ENCODE assay signal across 9 cellular contexts in genomic region chrX:118824173-118824782, GRCh38. TPM values are rescaled to one million over a fixed set of nuclear protein-coding genes. Genes with fewer than 3 reads are reported as not detected.
DNase-seq lines count a peak whose midpoint lies in the region; ATAC-seq and TF ChIP-seq lines count a peak whose summit lies in the region.
"Had no signal": no experiment of that assay in that cellular context is flagged by ENCODE, and none has a peak within 500 bp of the region (broad histone marks: within the 10 kb centered on the region; RNA-seq: fewer than 3 reads in every experiment).

No MANE protein-coding gene starts in this region.

- peaks cover 23% of the 10 kb centered on the region for H3K4me1 Mint-ChIP-seq in activated CD4-positive, alpha-beta memory T cell treated with anti-CD3 and anti-CD28 coated beads for 36 hours (ENCODE audit: low read depth)
- peaks cover 8% of the 10 kb centered on the region for H3K4me1 Mint-ChIP-seq in activated CD4-positive, alpha-beta memory T cell treated with anti-CD3 and anti-CD28 coated beads, Interleukin-2, amount 10 ng/mL, durations not matched to agents 7 days and 5 days
- H3K4me1 Mint-ChIP-seq in T-cell: peaks cover 22 to 29% (median 26%) of the 10 kb centered on the region in 3 donors

- H3K4me1 ChIP-seq in iPS-18a (ENCODE audit: control insufficient read depth, low read depth, low read length) (peaks cover 16% of the 10 kb centered on the region), suprapubic skin (peaks cover 15% of the 10 kb centered on the region)

- H3K9me3 ChIP-seq in iPS-18a (ENCODE audit: control insufficient read depth, low read depth, low read length): peaks cover 22% of the 10 kb centered on the region
- H3K9me3 ChIP-seq in suprapubic skin: no peaks in the 10 kb centered on the region

- H3K9me3 Mint-ChIP-seq in activated CD4-positive, alpha-beta memory T cell treated with anti-CD3 and anti-CD28 coated beads for 36 hours: no peaks in the 10 kb centered on the region
- H3K9me3 Mint-ChIP-seq in activated CD4-positive, alpha-beta memory T cell treated with anti-CD3 and anti-CD28 coated beads, Interleukin-2, amount 10 ng/mL, durations not matched to agents 7 days and 5 days: no peaks in the 10 kb centered on the region
- H3K9me3 Mint-ChIP-seq in T-cell: no peaks in the 10 kb centered on the region

- TF ChIP-seq CTCF in suprapubic skin (IDR thresholded peaks at IDR 0.05): no peak

- no peak overlapping the region for H3K9ac ChIP-seq in iPS-18a (ENCODE audit: low read length)

- POLR2A ChIA-PET in activated CD4-positive, alpha-beta memory T cell treated with anti-CD3 and anti-CD28 coated beads for 36 hours (lab: Charles Lee): no interaction called here
- POLR2A ChIA-PET in activated CD4-positive, alpha-beta memory T cell treated with anti-CD3 and anti-CD28 coated beads, Interleukin-2, amount 10 ng/mL, durations not matched to agents 7 days and 5 days (lab: Charles Lee): no interaction called here
- POLR2A ChIA-PET in T-cell (lab: Charles Lee): interaction anchor here in 1 of 2 donors (0.7 kb wide), 1 partner anchor 31 kb away, joined by 5 read pairs; no protein-coding TSS in a partner anchor

- H3K36me3 ChIP-seq in iPS-18a (ENCODE audit: control insufficient read depth, low read depth, low read length) (no peaks in the 10 kb centered on the region), suprapubic skin (no peaks in the 10 kb centered on the region)
- H3K36me3 ChIP-seq: right atrium auricular region had no signal

- ATAC-seq in T-cell (replicated peaks in 1 of 4): peak in 1 of 4 experiments; percentile 22
- no peak for ATAC-seq in left colon
- no peak for ATAC-seq in GM21526 (IDR thresholded peaks at IDR 0.05; ENCODE audit: low FRiP score, unreplicated experiment)

- H3K4me3 ChIP-seq in iPS-18a (ENCODE audit: low read length) (peak overlapping the region; percentile 8), suprapubic skin (peak overlapping the region; percentile 39)

- no peak for DNase-seq in activated CD4-positive, alpha-beta memory T cell treated with anti-CD3 and anti-CD28 coated beads for 36 hours
- DNase-seq in activated CD4-positive, alpha-beta memory T cell treated with anti-CD3 and anti-CD28 coated beads, Interleukin-2, amount 10 ng/mL, durations not matched to agents 7 days and 5 days: no peak
- DNase-seq in T-cell (no peak), suprapubic skin (ENCODE audit: low spot score in 2 of 2) (no peak), left colon (no peak), NCI-H2107 treated with DMSO at 0.1 percent for 48 hours (lab: John Stamatoyannopoulos, UW; ENCODE audit: unreplicated experiment) (no peak)

- peaks cover 42% of the 10 kb centered on the region for H3K27me3 Mint-ChIP-seq in activated CD4-positive, alpha-beta memory T cell treated with anti-CD3 and anti-CD28 coated beads for 36 hours
- H3K27me3 Mint-ChIP-seq in activated CD4-positive, alpha-beta memory T cell treated with anti-CD3 and anti-CD28 coated beads, Interleukin-2, amount 10 ng/mL, durations not matched to agents 7 days and 5 days: peaks cover 67% of the 10 kb centered on the region
- H3K27me3 Mint-ChIP-seq in T-cell: peaks cover 49 to 59% of the 10 kb centered on the region in 2 donors

- WGBS in suprapubic skin: 33% methylated on average over 24 of the region's 24 CpGs

- H3K27ac ChIP-seq in iPS-18a (ENCODE audit: low read length) (no peak overlapping the region), suprapubic skin (no peak overlapping the region)
- H3K27ac ChIP-seq: right atrium auricular region had no signal

- H3K27ac Mint-ChIP-seq in activated CD4-positive, alpha-beta memory T cell treated with anti-CD3 and anti-CD28 coated beads for 36 hours: no peak overlapping the region
- H3K27ac Mint-ChIP-seq in activated CD4-positive, alpha-beta memory T cell treated with anti-CD3 and anti-CD28 coated beads, Interleukin-2, amount 10 ng/mL, durations not matched to agents 7 days and 5 days: no peak overlapping the region
- H3K27ac Mint-ChIP-seq in T-cell: no peak overlapping the region

- no peak for TF ChIP-seq POLR2A in suprapubic skin (IDR thresholded peaks at IDR 0.05)

- H3K4me3 Mint-ChIP-seq in activated CD4-positive, alpha-beta memory T cell treated with anti-CD3 and anti-CD28 coated beads for 36 hours: peak overlapping the region; percentile 51
- no peak overlapping the region for H3K4me3 Mint-ChIP-seq in activated CD4-positive, alpha-beta memory T cell treated with anti-CD3 and anti-CD28 coated beads, Interleukin-2, amount 10 ng/mL, durations not matched to agents 7 days and 5 days
- H3K4me3 Mint-ChIP-seq in T-cell: peak overlapping the region; percentile 75 to 87 (median 76)

- TF ChIP-seq EP300 in suprapubic skin (IDR thresholded peaks at IDR 0.05): no peak

- intact Hi-C loops in activated CD4-positive, alpha-beta memory T cell treated with anti-CD3 and anti-CD28 coated beads for 36 hours (cut with micrococcal nuclease): no loop called here
- intact Hi-C loops in left colon (cut with DNase I, micrococcal nuclease): no loop called here

- H3K27me3 ChIP-seq in iPS-18a (ENCODE audit: control insufficient read depth, insufficient read depth, low read length) (peaks cover 78% of the 10 kb centered on the region), suprapubic skin (peaks cover 49% of the 10 kb centered on the region)

- H3K36me3 Mint-ChIP-seq in activated CD4-positive, alpha-beta memory T cell treated with anti-CD3 and anti-CD28 coated beads for 36 hours: peaks cover 2% of the 10 kb centered on the region
- no peaks in the 10 kb centered on the region for H3K36me3 Mint-ChIP-seq in activated CD4-positive, alpha-beta memory T cell treated with anti-CD3 and anti-CD28 coated beads, Interleukin-2, amount 10 ng/mL, durations not matched to agents 7 days and 5 days (ENCODE audit: low read depth)
- no peaks in the 10 kb centered on the region for H3K36me3 Mint-ChIP-seq in T-cell

- CTCF ChIA-PET in activated CD4-positive, alpha-beta memory T cell treated with anti-CD3 and anti-CD28 coated beads for 36 hours (lab: Charles Lee): no interaction called here
- CTCF ChIA-PET in activated CD4-positive, alpha-beta memory T cell treated with anti-CD3 and anti-CD28 coated beads, Interleukin-2, amount 10 ng/mL, durations not matched to agents 7 days and 5 days (lab: Charles Lee): interaction anchor here (2.2 kb wide), 1 partner anchor 15 kb away, joined by 7 read pairs; no protein-coding TSS in a partner anchor
- CTCF ChIA-PET in T-cell (lab: Charles Lee): interaction anchor here in 1 of 2 donors (1.4 kb wide), 1 partner anchor 14 kb away, joined by 6 read pairs; no protein-coding TSS in a partner anchor

RNA-seq across cellular contexts. Expression of gene ZCCHC12, which starts 0.7 kb away (rescaled TPM):
- total RNA-seq in activated CD4-positive, alpha-beta memory T cell treated with anti-CD3 and anti-CD28 coated beads for 36 hours: 1 to 10 TPM; 3.1 to 3.3 TPM
- total RNA-seq in activated CD4-positive, alpha-beta memory T cell treated with anti-CD3 and anti-CD28 coated beads, Interleukin-2, amount 10 ng/mL, durations not matched to agents 7 days and 5 days: not detected
- total RNA-seq in T-cell: under 1 TPM in 1 of 5 donors, not detected in 4; 0.16 TPM
- not detected for total RNA-seq in suprapubic skin
- under 1 TPM in 1 of 2 donors, not detected in 1; 0.20 TPM for total RNA-seq in left colon
